Comparison of ENCODE assay signal across 8 cellular contexts in the genomic region with DNA sequence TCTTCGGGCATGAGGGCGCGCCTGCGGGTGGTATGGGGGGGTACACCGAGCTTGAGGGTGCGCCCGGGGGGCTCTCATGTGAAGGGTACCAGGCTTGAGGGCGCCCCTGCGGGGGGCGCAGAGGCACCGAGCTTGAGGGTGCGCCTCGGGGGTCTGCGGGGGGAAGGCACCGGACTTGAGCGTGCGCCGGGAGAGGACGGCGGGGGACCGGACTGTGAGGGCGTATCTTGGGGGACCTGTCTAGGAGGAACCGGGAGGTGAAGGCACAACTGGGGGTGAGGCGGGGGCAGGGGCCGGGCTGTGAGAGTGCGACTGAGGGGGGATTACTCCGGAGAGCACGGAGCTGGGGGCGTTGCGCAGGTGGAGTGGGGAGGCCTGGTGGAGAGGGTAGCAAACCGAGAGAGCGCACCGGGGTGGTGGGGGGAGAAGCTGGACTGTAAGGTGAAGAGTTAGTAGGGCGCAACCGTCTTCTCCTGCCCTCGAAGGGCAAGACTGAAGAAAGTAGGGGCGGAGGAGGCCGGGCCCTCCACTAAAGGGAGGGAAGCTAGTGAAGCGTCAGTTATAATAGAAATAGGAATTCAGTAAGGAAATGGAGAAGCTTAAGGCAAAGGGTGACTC. TPM values are rescaled to one million over a fixed set of nuclear protein-coding genes. Genes with fewer than 3 reads are reported as not detected.
DNase-seq lines count a peak whose midpoint lies in the region; ATAC-seq and TF ChIP-seq lines count a peak whose summit lies in the region.

No MANE protein-coding gene starts in this region.

- peak overlapping the region; percentile 71 for H3K14ac ChIP-seq in neuronal stem cell (ENCODE audit: low read length)

- H3K4me3 Mint-ChIP-seq in activated T-helper 17 cell treated with anti-CD3 and anti-CD28 coated beads, Interleukin-2, amount 50 U/mL, for 72 hours: peak overlapping the region; percentile 91

- TF ChIP-seq POLR2A in vagina (IDR thresholded peaks at IDR 0.05): no peak

- no peaks in the 10 kb centered on the region for H3K4me1 Mint-ChIP-seq in activated T-helper 17 cell treated with anti-CD3 and anti-CD28 coated beads, Interleukin-2, amount 50 U/mL, for 72 hours

- H2BK120ac ChIP-seq in neuronal stem cell (ENCODE audit: low read depth, low read length): peak overlapping the region; percentile 99

- no CpG with 5 or more reads among the region's 39 CpGs for WGBS in neuronal stem cell (ENCODE audit: extremely low coverage in 2 of 2, insufficient read length in 2 of 2, insufficient replicate concordance in 1 of 2), 2 donors

- peak overlapping the region; percentile 98 for H2AK5ac ChIP-seq in neuronal stem cell (ENCODE audit: low read depth, low read length)

- DNase-seq in MG63 (no peak), fibroblast of villous mesenchyme (ENCODE audit: low read depth) (no peak), neuronal stem cell (ENCODE audit: low spot score) (peak; percentile 20), vagina (ENCODE audit: extremely low spot score in 2 of 2) (no peak)

- H3K4me1 ChIP-seq in neuronal stem cell (ENCODE audit: control insufficient read depth in 2 of 2, insufficient read depth in 1 of 2, low read depth in 1 of 2, low read length in 2 of 2) (peaks cover 6 to 16% of the 10 kb centered on the region in 2 donors), vagina (peaks cover 29% of the 10 kb centered on the region)

- peak overlapping the region; percentile 99 for H3K27ac Mint-ChIP-seq in activated T-helper 17 cell treated with anti-CD3 and anti-CD28 coated beads, Interleukin-2, amount 50 U/mL, for 72 hours

- H2BK15ac ChIP-seq in neuronal stem cell (ENCODE audit: low read length): peak overlapping the region; percentile 71

- H3K36me3 ChIP-seq in MG63 (peaks cover 4% of the 10 kb centered on the region), neuronal stem cell (replicated peaks in 1 of 2; ENCODE audit: control insufficient read depth in 2 of 2, insufficient read depth in 2 of 2, low read length in 2 of 2) (peaks cover 0 to 10% of the 10 kb centered on the region in 2 donors), vagina (no peaks in the 10 kb centered on the region)

- no peak overlapping the region for H2BK12ac ChIP-seq in neuronal stem cell (ENCODE audit: low read length)

- H3K18ac ChIP-seq in neuronal stem cell (ENCODE audit: low read length): peak overlapping the region; percentile 98

- H3K79me1 ChIP-seq in neuronal stem cell (ENCODE audit: low read depth, low read length): peaks cover 4% of the 10 kb centered on the region

- H3K4ac ChIP-seq in neuronal stem cell (ENCODE audit: low read length): no peak overlapping the region

- H3K27me3 ChIP-seq in MG63 (no peaks in the 10 kb centered on the region), neuronal stem cell (ENCODE audit: control insufficient read depth in 3 of 3, insufficient read depth in 3 of 3, low read depth in 1 of 3, low read length in 3 of 3) (no peaks in the 10 kb centered on the region), vagina (no peaks in the 10 kb centered on the region)

- H3K9me3 Mint-ChIP-seq in activated T-helper 17 cell treated with anti-CD3 and anti-CD28 coated beads, Interleukin-2, amount 50 U/mL, for 72 hours: no peaks in the 10 kb centered on the region

- H3K9me3 ChIP-seq in MG63 (no peaks in the 10 kb centered on the region), neuronal stem cell (replicated peaks in 1 of 2; ENCODE audit: control insufficient read depth in 2 of 2, insufficient read depth in 1 of 2, low read depth in 1 of 2, low read length in 2 of 2) (peaks cover 0 to 2% of the 10 kb centered on the region in 2 donors), vagina (no peaks in the 10 kb centered on the region)

- intact Hi-C loops in vagina (cut with DNase I): loop anchor here (2.0 kb wide), 1 partner anchor 101 kb away; no protein-coding TSS in a partner anchor

- H3K27ac ChIP-seq in C4-2B (peak overlapping the region; percentile 96), neuronal stem cell (replicated peaks; ENCODE audit: low read length) (peak overlapping the region; percentile 95), vagina (peak overlapping the region; percentile 100)

- no peak for TF ChIP-seq CTCF in C4-2B (conservative IDR thresholded peaks at IDR 0.05)
- no peak for TF ChIP-seq CTCF in fibroblast of villous mesenchyme (IDR thresholded peaks at IDR 0.05; ENCODE audit: insufficient read depth, low read depth, low read length)
- no peak for TF ChIP-seq CTCF in vagina (IDR thresholded peaks at IDR 0.05)

- H3K4me3 ChIP-seq in MG63 (peak overlapping the region; percentile 95), fibroblast of villous mesenchyme (ENCODE audit: low read depth, low read length) (peak overlapping the region; percentile 93), neuronal stem cell (ENCODE audit: low read length in 2 of 2) (peak overlapping the region; percentile 91 to 99), vagina (peak overlapping the region; percentile 79 to 92)

- H4K91ac ChIP-seq in neuronal stem cell (ENCODE audit: low read depth, low read length, poor library complexity): peak overlapping the region; percentile 97

- H3K23ac ChIP-seq in neuronal stem cell (ENCODE audit: low read depth, low read length, poor library complexity): peak overlapping the region; percentile 97

- H3K9ac ChIP-seq in neuronal stem cell (ENCODE audit: low read depth, low read length, poor library complexity): peak overlapping the region; percentile 85

- peak overlapping the region; percentile 98 for H2BK5ac ChIP-seq in neuronal stem cell (ENCODE audit: low read length)

- H4K8ac ChIP-seq in neuronal stem cell (ENCODE audit: low read depth, low read length): no peak overlapping the region

- H3K4me2 ChIP-seq in neuronal stem cell (ENCODE audit: insufficient read depth, low read length, poor library complexity, severe bottlenecking): peak overlapping the region; percentile 84

- H3K36me3 Mint-ChIP-seq in activated T-helper 17 cell treated with anti-CD3 and anti-CD28 coated beads, Interleukin-2, amount 50 U/mL, for 72 hours (ENCODE audit: low read depth): peaks cover 47% of the 10 kb centered on the region

- H3K27me3 Mint-ChIP-seq in activated T-helper 17 cell treated with anti-CD3 and anti-CD28 coated beads, Interleukin-2, amount 50 U/mL, for 72 hours: no peaks in the 10 kb centered on the region

- H2AFZ ChIP-seq in neuronal stem cell (ENCODE audit: low read length): peak overlapping the region; percentile 96

- ATAC-seq in activated T-helper 17 cell treated with anti-CD3 and anti-CD28 coated beads, Interleukin-2, amount 50 U/mL, for 72 hours (replicated peaks): peak; percentile 8
- ATAC-seq in GM18868 (IDR thresholded peaks at IDR 0.05; ENCODE audit: unreplicated experiment) (no peak), GM21381 (IDR thresholded peaks at IDR 0.05; ENCODE audit: unreplicated experiment) (no peak)

RNA-seq across cellular contexts. Expression of a gene that starts 1.1 kb away (rescaled TPM):
- total RNA-seq in MG63 (2014; rRNA removed; shearing (Covaris generic); ENCODE audit: low replicate concordance): 51.6 and 77.3 TPM in 2 replicates
- total RNA-seq in activated T-helper 17 cell treated with anti-CD3 and anti-CD28 coated beads, Interleukin-2, amount 50 U/mL, for 72 hours: 100 to 1,000 TPM; 149 to 209 TPM
- total RNA-seq in fibroblast of villous mesenchyme (91.8 and 132 TPM in 2 replicates), vagina (81.5 TPM)
- polyA plus RNA-seq in neuronal stem cell (2013, experiment 1 of 2): 57.0 TPM
- polyA plus RNA-seq in neuronal stem cell (2013, experiment 2 of 2): 59.6 TPM
